1 cellular context compared by ENCODE assay signal in genomic region chr21:44291936-44292811, GRCh38.
TF ChIP-seq lines count a peak whose summit lies in the region.

No MANE protein-coding gene starts in this region.

TF ChIP-seq in HEK293, 187 proteins besides CTCF, POLR2A, EP300 and RAD21:
- peak; percentile 96 for TF ChIP-seq GLIS1 (tag by site-specific recombination; IDR thresholded peaks at IDR 0.05)
- peak; percentile 84 for TF ChIP-seq ZIC2 (tag by site-specific recombination; IDR thresholded peaks at IDR 0.05)
- 0 out of 2 replicates have a peak, but pooled peaks have one; percentile 13 for TF ChIP-seq ZBTB8A (tag by site-specific recombination; IDR thresholded peaks at IDR 0.05)
- TF ChIP-seq ZNF140 (tag by site-specific recombination; IDR thresholded peaks at IDR 0.05) = no peak
- 0 out of 2 replicates have a peak, but pooled peaks have one; percentile 26 for TF ChIP-seq KLF8 (tag by site-specific recombination; IDR thresholded peaks at IDR 0.05)
- no peak for TF ChIP-seq ZNF394 (tag by site-specific recombination; IDR thresholded peaks at IDR 0.05; ENCODE audit: borderline replicate concordance)
- no peak for TF ChIP-seq ZNF112 (tag by site-specific recombination; IDR thresholded peaks at IDR 0.05)
- TF ChIP-seq, protein P1, sequence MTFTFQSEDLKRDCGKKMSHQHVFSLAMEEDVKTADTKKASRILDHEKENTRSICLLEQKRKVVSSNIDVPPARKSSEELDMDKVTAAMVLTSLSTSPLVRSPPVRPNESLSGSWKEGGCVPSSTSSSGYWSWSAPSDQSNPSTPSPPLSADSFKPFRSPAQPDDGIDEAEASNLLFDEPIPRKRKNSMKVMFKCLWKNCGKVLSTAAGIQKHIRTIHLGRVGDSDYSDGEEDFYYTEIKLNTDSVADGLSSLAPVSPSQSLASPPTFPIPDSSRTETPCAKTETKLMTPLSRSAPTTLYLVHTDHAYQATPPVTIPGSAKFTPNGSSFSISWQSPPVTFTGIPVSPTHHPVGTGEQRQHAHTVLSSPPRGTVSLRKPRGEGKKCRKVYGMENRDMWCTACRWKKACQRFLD (tag by site-specific recombination; IDR thresholded peaks at IDR 0.05) = no peak
- TF ChIP-seq, protein P2, sequence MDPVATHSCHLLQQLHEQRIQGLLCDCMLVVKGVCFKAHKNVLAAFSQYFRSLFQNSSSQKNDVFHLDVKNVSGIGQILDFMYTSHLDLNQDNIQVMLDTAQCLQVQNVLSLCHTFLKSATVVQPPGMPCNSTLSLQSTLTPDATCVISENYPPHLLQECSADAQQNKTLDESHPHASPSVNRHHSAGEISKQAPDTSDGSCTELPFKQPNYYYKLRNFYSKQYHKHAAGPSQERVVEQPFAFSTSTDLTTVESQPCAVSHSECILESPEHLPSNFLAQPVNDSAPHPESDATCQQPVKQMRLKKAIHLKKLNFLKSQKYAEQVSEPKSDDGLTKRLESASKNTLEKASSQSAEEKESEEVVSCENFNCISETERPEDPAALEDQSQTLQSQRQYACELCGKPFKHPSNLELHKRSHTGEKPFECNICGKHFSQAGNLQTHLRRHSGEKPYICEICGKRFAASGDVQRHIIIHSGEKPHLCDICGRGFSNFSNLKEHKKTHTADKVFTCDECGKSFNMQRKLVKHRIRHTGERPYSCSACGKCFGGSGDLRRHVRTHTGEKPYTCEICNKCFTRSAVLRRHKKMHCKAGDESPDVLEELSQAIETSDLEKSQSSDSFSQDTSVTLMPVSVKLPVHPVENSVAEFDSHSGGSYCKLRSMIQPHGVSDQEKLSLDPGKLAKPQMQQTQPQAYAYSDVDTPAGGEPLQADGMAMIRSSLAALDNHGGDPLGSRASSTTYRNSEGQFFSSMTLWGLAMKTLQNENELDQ (tag by site-specific recombination; IDR thresholded peaks at IDR 0.05; ENCODE audit: low read depth) = no peak
- TF ChIP-seq PATZ1 (tag by site-specific recombination; IDR thresholded peaks at IDR 0.05) = peak; percentile 54
- no peak for TF ChIP-seq ZNF114 (tag by site-specific recombination; IDR thresholded peaks at IDR 0.05)
- no peak for TF ChIP-seq ZNF510 (tag by site-specific recombination; IDR thresholded peaks at IDR 0.05; ENCODE audit: insufficient replicate concordance)
- TF ChIP-seq ZNF280C (tag by site-specific recombination; IDR thresholded peaks at IDR 0.05) = no peak
- no peak for TF ChIP-seq ZBTB21 (tag by site-specific recombination; IDR thresholded peaks at IDR 0.05)
- TF ChIP-seq, protein P3, sequence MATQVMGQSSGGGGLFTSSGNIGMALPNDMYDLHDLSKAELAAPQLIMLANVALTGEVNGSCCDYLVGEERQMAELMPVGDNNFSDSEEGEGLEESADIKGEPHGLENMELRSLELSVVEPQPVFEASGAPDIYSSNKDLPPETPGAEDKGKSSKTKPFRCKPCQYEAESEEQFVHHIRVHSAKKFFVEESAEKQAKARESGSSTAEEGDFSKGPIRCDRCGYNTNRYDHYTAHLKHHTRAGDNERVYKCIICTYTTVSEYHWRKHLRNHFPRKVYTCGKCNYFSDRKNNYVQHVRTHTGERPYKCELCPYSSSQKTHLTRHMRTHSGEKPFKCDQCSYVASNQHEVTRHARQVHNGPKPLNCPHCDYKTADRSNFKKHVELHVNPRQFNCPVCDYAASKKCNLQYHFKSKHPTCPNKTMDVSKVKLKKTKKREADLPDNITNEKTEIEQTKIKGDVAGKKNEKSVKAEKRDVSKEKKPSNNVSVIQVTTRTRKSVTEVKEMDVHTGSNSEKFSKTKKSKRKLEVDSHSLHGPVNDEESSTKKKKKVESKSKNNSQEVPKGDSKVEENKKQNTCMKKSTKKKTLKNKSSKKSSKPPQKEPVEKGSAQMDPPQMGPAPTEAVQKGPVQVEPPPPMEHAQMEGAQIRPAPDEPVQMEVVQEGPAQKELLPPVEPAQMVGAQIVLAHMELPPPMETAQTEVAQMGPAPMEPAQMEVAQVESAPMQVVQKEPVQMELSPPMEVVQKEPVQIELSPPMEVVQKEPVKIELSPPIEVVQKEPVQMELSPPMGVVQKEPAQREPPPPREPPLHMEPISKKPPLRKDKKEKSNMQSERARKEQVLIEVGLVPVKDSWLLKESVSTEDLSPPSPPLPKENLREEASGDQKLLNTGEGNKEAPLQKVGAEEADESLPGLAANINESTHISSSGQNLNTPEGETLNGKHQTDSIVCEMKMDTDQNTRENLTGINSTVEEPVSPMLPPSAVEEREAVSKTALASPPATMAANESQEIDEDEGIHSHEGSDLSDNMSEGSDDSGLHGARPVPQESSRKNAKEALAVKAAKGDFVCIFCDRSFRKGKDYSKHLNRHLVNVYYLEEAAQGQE (tag by site-specific recombination; IDR thresholded peaks at IDR 0.05) = no peak
- no peak for TF ChIP-seq ZNF513 (tag by site-specific recombination; IDR thresholded peaks at IDR 0.05)
- peak; percentile 92 for TF ChIP-seq KLF9 (tag by site-specific recombination; IDR thresholded peaks at IDR 0.05; ENCODE audit: low read depth)
- TF ChIP-seq ZXDB (tag by site-specific recombination; IDR thresholded peaks at IDR 0.05) = no peak
- peak; percentile 61 for TF ChIP-seq ZBTB20 (tag by site-specific recombination; IDR thresholded peaks at IDR 0.05)
- TF ChIP-seq ZNF274 (IDR thresholded peaks at IDR 0.05; ENCODE audit: low read length) = no peak
- no peak for TF ChIP-seq ZNF274 (tag by site-specific recombination; IDR thresholded peaks at IDR 0.05; ENCODE audit: borderline replicate concordance)
- 0 out of 2 replicates have a peak, but pooled peaks have one; percentile 26 for TF ChIP-seq ZNF600 (tag by site-specific recombination; IDR thresholded peaks at IDR 0.05)
- peak; percentile 61 for TF ChIP-seq SP3 (tag by site-specific recombination; IDR thresholded peaks at IDR 0.05)
- TF ChIP-seq GLIS2 (tag by site-specific recombination; IDR thresholded peaks at IDR 0.05) = peak; percentile 77
- TF ChIP-seq IKZF3 (tag by site-specific recombination; IDR thresholded peaks at IDR 0.05) = no peak
- TF ChIP-seq ZNF16 (tag by site-specific recombination; IDR thresholded peaks at IDR 0.05; ENCODE audit: low read depth) = no peak
- no peak for TF ChIP-seq ZNF416 (tag by site-specific recombination; IDR thresholded peaks at IDR 0.05)
- no peak for TF ChIP-seq ZNF362 (tag by site-specific recombination; IDR thresholded peaks at IDR 0.05)
- peak; percentile 16; the same call in 1 of the 2 replicates for TF ChIP-seq ZNF341 (tag by site-specific recombination; IDR thresholded peaks at IDR 0.05; ENCODE audit: low read depth)
